22 cellular contexts compared by ENCODE assay signal in genomic region chrX:47745386-47745785, GRCh38.
"Had no signal": no experiment of that assay in that cellular context is flagged by ENCODE, and none has a peak within 500 bp of the region (broad histone marks: within the 10 kb centered on the region; RNA-seq: fewer than 3 reads in every experiment).

No MANE protein-coding gene starts in this region.

- DNase-seq: activated CD4-positive, alpha-beta T cell treated with anti-CD3 and anti-CD28 coated beads, Interleukin-2, amount 10 ng/mL, durations not matched to agents 24 days and 14 days; activated CD4-positive, CD25-positive, alpha-beta regulatory T cell; activated CD8-positive, alpha-beta T cell treated with anti-CD3 and anti-CD28 coated beads for 36 hours; activated naive CD4-positive, alpha-beta T cell treated with anti-CD3 and anti-CD28 coated beads for 36 hours; activated T-cell treated with anti-CD3 and anti-CD28 coated beads, Interleukin-2, amount 50 U/mL, for 24 hours; anterior cingulate cortex; cerebellar nuclear complex; effector CD4-positive, alpha-beta T cell; esophagus squamous epithelium; foreskin keratinocyte; glutamatergic neuron; hippocampal formation; islet precursor cell; naive B cell; small intestine; stimulated activated CD4-positive, alpha-beta T cell treated with anti-CD3 and anti-CD28 coated beads, Interleukin-15, amount 100 ng/mL, for 24 hours; stimulated activated CD4-positive, alpha-beta T cell treated with anti-CD3 and anti-CD28 coated beads, Interleukin-2, amount 100 ng/mL, for 48 hours; SW 1271; uterus had no signal

- H3K9me3 ChIP-seq: esophagus squamous epithelium, right atrium auricular region, tibial nerve, uterus had no signal

- H3K27ac ChIP-seq: esophagus squamous epithelium, foreskin keratinocyte, neural progenitor cell, right atrium auricular region, tibial nerve, uterus had no signal

- H3K4me1 ChIP-seq: esophagus squamous epithelium, foreskin keratinocyte, neural progenitor cell, right atrium auricular region, tibial nerve, uterus had no signal

- ATAC-seq: activated CD8-positive, alpha-beta T cell treated with anti-CD3 and anti-CD28 coated beads for 36 hours; foreskin keratinocyte had no signal

- H3K27me3 ChIP-seq: esophagus squamous epithelium, foreskin keratinocyte, neural progenitor cell, right atrium auricular region had no signal

- H3K4me3 ChIP-seq: esophagus squamous epithelium, neural progenitor cell, right atrium auricular region, tibial nerve, uterus had no signal

- H3K36me3 ChIP-seq: esophagus squamous epithelium, neural progenitor cell, right atrium auricular region, tibial nerve, uterus had no signal
